17 cellular contexts compared by ENCODE assay signal in the genomic region with DNA sequence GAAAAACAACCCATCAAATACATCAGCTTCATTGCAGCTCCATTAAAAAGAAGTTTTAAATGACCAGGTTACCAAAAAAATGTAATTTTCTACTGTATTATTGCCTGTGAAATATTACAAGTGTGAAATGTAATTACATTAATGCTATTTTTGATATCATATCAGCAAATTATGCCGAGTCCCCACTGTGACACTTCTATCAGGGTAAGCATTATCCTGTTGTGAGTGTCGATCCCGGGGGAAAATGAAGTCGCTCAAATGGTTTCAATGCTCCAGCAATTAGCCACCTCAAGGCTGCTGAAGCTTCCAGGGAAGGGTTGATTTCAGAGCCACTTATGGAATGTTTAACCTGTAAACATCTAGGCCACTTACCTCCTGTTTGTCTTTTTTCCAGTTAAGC.
DNase-seq lines count a peak whose midpoint lies in the region; ATAC-seq and TF ChIP-seq lines count a peak whose summit lies in the region.
"Had no signal": no experiment of that assay in that cellular context is flagged by ENCODE, and none has a peak within 500 bp of the region (broad histone marks: within the 10 kb centered on the region; RNA-seq: fewer than 3 reads in every experiment).

No MANE protein-coding gene starts in this region.

- H3K27me3 ChIP-seq in neural cell (ENCODE audit: insufficient read depth, low read depth, low read length), result no peaks in the 10 kb centered on the region

- peak overlapping the region; percentile 0 for H3K4me2 ChIP-seq in neural cell (ENCODE audit: low read length)

- no peaks in the 10 kb centered on the region for H3K79me2 ChIP-seq in neural cell (replicated peaks; ENCODE audit: insufficient read depth, low read length)

- peak overlapping the region; percentile 72 for H3K27ac ChIP-seq in KOPT-K1 (ENCODE audit: low read depth, low read length, poor library complexity, severe bottlenecking)
- H3K27ac ChIP-seq in neural cell (ENCODE audit: low read length), result peak overlapping the region; percentile 21
- H3K27ac ChIP-seq: C4-2B, GM23248 had no signal

- no peaks in the 10 kb centered on the region for H4K20me1 ChIP-seq in neural cell (ENCODE audit: insufficient read depth)

- no peaks in the 10 kb centered on the region for H3K9me2 ChIP-seq in neural cell (ENCODE audit: insufficient read depth, low read length)

- TF ChIP-seq RAD21 in neural cell (conservative IDR thresholded peaks at IDR 0.05), result no peak

- ATAC-seq in GM18498 (IDR thresholded peaks at IDR 0.05; ENCODE audit: unreplicated experiment), result no peak
- ATAC-seq: GM12878 had no signal

- peaks cover 6% of the 10 kb centered on the region for H3K9me3 ChIP-seq in KOPT-K1 (ENCODE audit: insufficient read depth, low read length, poor library complexity, severe bottlenecking)
- H3K9me3 ChIP-seq in neural cell (ENCODE audit: low read length), result no peaks in the 10 kb centered on the region
- H3K9me3 ChIP-seq: HAP-1 had no signal

- TF ChIP-seq CTCF in neural cell (IDR thresholded peaks at IDR 0.05; ENCODE audit: poor library complexity, severe bottlenecking), result no peak

- H3K9ac ChIP-seq in neural cell (ENCODE audit: low read length), result no peak overlapping the region
- H3K9ac ChIP-seq: GM23248 had no signal

- H3F3A ChIP-seq in neural cell (ENCODE audit: insufficient read depth, low read length, poor library complexity, severe bottlenecking), result no peaks in the 10 kb centered on the region

- DNase-seq in NCI-H82 (lab: John Stamatoyannopoulos, UW) (peak; percentile 29), NCI-H82 treated with DMSO at 0.1 percent for 48 hours (lab: John Stamatoyannopoulos, UW; ENCODE audit: unreplicated experiment) (no peak), DMS53 treated with DMSO at 0.1 percent for 48 hours (lab: John Stamatoyannopoulos, UW; ENCODE audit: unreplicated experiment) (peak; percentile 52), AG08396 (ENCODE audit: low spot score) (no peak)
- DNase-seq: ACHN; AML-193; CD4-positive, alpha-beta T cell; DMS153; DND-41; EL; GM23248 had no signal

- H3K36me3 ChIP-seq in KOPT-K1 (ENCODE audit: insufficient read depth, low read length), result no peaks in the 10 kb centered on the region
- no peaks in the 10 kb centered on the region for H3K36me3 ChIP-seq in neural cell (ENCODE audit: insufficient read depth, low read length)
- H3K36me3 ChIP-seq: HAP-1 had no signal

- H2AFZ ChIP-seq in neural cell (ENCODE audit: low read depth, low read length), result no peak overlapping the region
- H2AFZ ChIP-seq: GM23248 had no signal

- TF ChIP-seq EP300 in neural cell (conservative IDR thresholded peaks at IDR 0.05; ENCODE audit: poor library complexity, severe bottlenecking), result peak; percentile 55

- H3K4me3 ChIP-seq in neural cell (ENCODE audit: low read length), result no peak overlapping the region
- H3K4me3 ChIP-seq: GM12878, GM23248, HAP-1 had no signal

TF ChIP-seq in neural cell, 6 proteins besides CTCF, POLR2A, EP300 and RAD21:
- TF ChIP-seq TAF1 (IDR thresholded peaks at IDR 0.05; ENCODE audit: low read depth), result no peak
- TF ChIP-seq SMC3 (conservative IDR thresholded peaks at IDR 0.05; ENCODE audit: poor library complexity), result no peak
- no peak for TF ChIP-seq EZH2 (IDR thresholded peaks at IDR 0.05; ENCODE audit: borderline replicate concordance, insufficient read depth, low read length, poor library complexity, severe bottlenecking)
- peak; percentile 73 for TF ChIP-seq POLR2AphosphoS5 (IDR thresholded peaks at IDR 0.05)
- TF ChIP-seq MXI1 (conservative IDR thresholded peaks at IDR 0.05; ENCODE audit: poor library complexity, severe bottlenecking), result no peak
- TF ChIP-seq REST (IDR thresholded peaks at IDR 0.05; ENCODE audit: borderline replicate concordance), result peak; percentile 79

Comparison
In these comparisons a context has a peak if more than half of its experiments do, and no peak if none do; other contexts are left out.
1. DNase-seq: peak in NCI-H82 (single experiment) and DMS53 treated with DMSO at 0.1 percent for 48 hours (single experiment); none in NCI-H82 treated with DMSO at 0.1 percent for 48 hours (single experiment) and AG08396 (single experiment).